Comparison of ENCODE assay signal across 1 cellular context in genomic region chr11:70270104-70270876, GRCh38.
TF ChIP-seq lines count a peak whose summit lies in the region.

PPFIA1 (plus strand) TSS chr11:70270690; CDS start chr11:70272173, 1,483 bp downstream.

TF ChIP-seq in HepG2, 621 proteins besides CTCF, POLR2A, EP300 and RAD21 (continued from another document and continues in another):
- TF ChIP-seq, protein P1, sequence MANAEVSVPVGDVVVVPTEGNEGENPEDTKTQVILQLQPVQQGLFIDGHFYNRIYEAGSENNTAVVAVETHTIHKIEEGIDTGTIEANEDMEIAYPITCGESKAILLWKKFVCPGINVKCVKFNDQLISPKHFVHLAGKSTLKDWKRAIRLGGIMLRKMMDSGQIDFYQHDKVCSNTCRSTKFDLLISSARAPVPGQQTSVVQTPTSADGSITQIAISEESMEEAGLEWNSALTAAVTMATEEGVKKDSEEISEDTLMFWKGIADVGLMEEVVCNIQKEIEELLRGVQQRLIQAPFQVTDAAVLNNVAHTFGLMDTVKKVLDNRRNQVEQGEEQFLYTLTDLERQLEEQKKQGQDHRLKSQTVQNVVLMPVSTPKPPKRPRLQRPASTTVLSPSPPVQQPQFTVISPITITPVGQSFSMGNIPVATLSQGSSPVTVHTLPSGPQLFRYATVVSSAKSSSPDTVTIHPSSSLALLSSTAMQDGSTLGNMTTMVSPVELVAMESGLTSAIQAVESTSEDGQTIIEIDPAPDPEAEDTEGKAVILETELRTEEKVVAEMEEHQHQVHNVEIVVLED (CRISPR knock-in tag; IDR thresholded peaks at IDR 0.05; ENCODE audit: borderline replicate concordance) = peak; percentile 94
- no peak for TF ChIP-seq CENPX (CRISPR knock-in tag; IDR thresholded peaks at IDR 0.05)
- no peak for TF ChIP-seq BRD4 (CRISPR knock-in tag; IDR thresholded peaks at IDR 0.05)
- TF ChIP-seq ZNF557 (CRISPR knock-in tag; IDR thresholded peaks at IDR 0.05) = no peak
- TF ChIP-seq RORA (CRISPR knock-in tag; IDR thresholded peaks at IDR 0.05) = no peak
- no peak for TF ChIP-seq PCBP2 (optimal IDR thresholded peaks at IDR 0.05; ENCODE audit: low read depth, low read length, poor library complexity, severe bottlenecking)
- no peak for TF ChIP-seq KDM6A (CRISPR knock-in tag; IDR thresholded peaks at IDR 0.05; ENCODE audit: low read depth)
- TF ChIP-seq, protein P2, sequence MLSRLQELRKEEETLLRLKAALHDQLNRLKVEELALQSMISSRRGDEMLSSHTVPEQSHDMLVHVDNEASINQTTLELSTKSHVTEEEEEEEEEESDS (CRISPR knock-in tag; IDR thresholded peaks at IDR 0.05; ENCODE audit: borderline replicate concordance) = no peak
- no peak for TF ChIP-seq ZNF878 (CRISPR knock-in tag; IDR thresholded peaks at IDR 0.05)
- 0 out of 2 replicates have a peak, but pooled peaks have one; percentile 11 for TF ChIP-seq ZNF570 (CRISPR knock-in tag; IDR thresholded peaks at IDR 0.05; ENCODE audit: borderline replicate concordance)
- TF ChIP-seq NFRKB (IDR thresholded peaks at IDR 0.05) = no peak
- no peak; the same call in 1 of the 2 replicates for TF ChIP-seq KMT2B (CRISPR knock-in tag; IDR thresholded peaks at IDR 0.05)
- TF ChIP-seq, protein P3, sequence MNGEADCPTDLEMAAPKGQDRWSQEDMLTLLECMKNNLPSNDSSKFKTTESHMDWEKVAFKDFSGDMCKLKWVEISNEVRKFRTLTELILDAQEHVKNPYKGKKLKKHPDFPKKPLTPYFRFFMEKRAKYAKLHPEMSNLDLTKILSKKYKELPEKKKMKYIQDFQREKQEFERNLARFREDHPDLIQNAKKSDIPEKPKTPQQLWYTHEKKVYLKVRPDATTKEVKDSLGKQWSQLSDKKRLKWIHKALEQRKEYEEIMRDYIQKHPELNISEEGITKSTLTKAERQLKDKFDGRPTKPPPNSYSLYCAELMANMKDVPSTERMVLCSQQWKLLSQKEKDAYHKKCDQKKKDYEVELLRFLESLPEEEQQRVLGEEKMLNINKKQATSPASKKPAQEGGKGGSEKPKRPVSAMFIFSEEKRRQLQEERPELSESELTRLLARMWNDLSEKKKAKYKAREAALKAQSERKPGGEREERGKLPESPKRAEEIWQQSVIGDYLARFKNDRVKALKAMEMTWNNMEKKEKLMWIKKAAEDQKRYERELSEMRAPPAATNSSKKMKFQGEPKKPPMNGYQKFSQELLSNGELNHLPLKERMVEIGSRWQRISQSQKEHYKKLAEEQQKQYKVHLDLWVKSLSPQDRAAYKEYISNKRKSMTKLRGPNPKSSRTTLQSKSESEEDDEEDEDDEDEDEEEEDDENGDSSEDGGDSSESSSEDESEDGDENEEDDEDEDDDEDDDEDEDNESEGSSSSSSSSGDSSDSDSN (CRISPR knock-in tag; IDR thresholded peaks at IDR 0.05) = peak; percentile 81
- TF ChIP-seq ADNP (CRISPR knock-in tag; IDR thresholded peaks at IDR 0.05) = no peak
- TF ChIP-seq CBX1 (IDR thresholded peaks at IDR 0.05; ENCODE audit: low read depth) = peak; percentile 75
- TF ChIP-seq, protein P4, sequence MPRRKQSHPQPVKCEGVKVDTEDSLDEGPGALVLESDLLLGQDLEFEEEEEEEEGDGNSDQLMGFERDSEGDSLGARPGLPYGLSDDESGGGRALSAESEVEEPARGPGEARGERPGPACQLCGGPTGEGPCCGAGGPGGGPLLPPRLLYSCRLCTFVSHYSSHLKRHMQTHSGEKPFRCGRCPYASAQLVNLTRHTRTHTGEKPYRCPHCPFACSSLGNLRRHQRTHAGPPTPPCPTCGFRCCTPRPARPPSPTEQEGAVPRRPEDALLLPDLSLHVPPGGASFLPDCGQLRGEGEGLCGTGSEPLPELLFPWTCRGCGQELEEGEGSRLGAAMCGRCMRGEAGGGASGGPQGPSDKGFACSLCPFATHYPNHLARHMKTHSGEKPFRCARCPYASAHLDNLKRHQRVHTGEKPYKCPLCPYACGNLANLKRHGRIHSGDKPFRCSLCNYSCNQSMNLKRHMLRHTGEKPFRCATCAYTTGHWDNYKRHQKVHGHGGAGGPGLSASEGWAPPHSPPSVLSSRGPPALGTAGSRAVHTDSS (CRISPR knock-in tag; conservative IDR thresholded peaks at IDR 0.05) = 0 out of 2 replicates have a peak, but pooled peaks have one; percentile 51
- TF ChIP-seq ZNF142 (CRISPR knock-in tag; IDR thresholded peaks at IDR 0.05) = peak; percentile 46; the same call in 1 of the 2 replicates
- TF ChIP-seq ZNF367 (CRISPR knock-in tag; IDR thresholded peaks at IDR 0.05; ENCODE audit: borderline replicate concordance) = no peak; the same call in 1 of the 2 replicates
- no peak; the same call in 1 of the 2 replicates for TF ChIP-seq MED13 (CRISPR knock-in tag; IDR thresholded peaks at IDR 0.05)
- TF ChIP-seq, protein P5, sequence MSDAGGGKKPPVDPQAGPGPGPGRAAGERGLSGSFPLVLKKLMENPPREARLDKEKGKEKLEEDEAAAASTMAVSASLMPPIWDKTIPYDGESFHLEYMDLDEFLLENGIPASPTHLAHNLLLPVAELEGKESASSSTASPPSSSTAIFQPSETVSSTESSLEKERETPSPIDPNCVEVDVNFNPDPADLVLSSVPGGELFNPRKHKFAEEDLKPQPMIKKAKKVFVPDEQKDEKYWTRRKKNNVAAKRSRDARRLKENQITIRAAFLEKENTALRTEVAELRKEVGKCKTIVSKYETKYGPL (CRISPR knock-in tag; IDR thresholded peaks at IDR 0.05) = no peak
- TF ChIP-seq, protein P6, sequence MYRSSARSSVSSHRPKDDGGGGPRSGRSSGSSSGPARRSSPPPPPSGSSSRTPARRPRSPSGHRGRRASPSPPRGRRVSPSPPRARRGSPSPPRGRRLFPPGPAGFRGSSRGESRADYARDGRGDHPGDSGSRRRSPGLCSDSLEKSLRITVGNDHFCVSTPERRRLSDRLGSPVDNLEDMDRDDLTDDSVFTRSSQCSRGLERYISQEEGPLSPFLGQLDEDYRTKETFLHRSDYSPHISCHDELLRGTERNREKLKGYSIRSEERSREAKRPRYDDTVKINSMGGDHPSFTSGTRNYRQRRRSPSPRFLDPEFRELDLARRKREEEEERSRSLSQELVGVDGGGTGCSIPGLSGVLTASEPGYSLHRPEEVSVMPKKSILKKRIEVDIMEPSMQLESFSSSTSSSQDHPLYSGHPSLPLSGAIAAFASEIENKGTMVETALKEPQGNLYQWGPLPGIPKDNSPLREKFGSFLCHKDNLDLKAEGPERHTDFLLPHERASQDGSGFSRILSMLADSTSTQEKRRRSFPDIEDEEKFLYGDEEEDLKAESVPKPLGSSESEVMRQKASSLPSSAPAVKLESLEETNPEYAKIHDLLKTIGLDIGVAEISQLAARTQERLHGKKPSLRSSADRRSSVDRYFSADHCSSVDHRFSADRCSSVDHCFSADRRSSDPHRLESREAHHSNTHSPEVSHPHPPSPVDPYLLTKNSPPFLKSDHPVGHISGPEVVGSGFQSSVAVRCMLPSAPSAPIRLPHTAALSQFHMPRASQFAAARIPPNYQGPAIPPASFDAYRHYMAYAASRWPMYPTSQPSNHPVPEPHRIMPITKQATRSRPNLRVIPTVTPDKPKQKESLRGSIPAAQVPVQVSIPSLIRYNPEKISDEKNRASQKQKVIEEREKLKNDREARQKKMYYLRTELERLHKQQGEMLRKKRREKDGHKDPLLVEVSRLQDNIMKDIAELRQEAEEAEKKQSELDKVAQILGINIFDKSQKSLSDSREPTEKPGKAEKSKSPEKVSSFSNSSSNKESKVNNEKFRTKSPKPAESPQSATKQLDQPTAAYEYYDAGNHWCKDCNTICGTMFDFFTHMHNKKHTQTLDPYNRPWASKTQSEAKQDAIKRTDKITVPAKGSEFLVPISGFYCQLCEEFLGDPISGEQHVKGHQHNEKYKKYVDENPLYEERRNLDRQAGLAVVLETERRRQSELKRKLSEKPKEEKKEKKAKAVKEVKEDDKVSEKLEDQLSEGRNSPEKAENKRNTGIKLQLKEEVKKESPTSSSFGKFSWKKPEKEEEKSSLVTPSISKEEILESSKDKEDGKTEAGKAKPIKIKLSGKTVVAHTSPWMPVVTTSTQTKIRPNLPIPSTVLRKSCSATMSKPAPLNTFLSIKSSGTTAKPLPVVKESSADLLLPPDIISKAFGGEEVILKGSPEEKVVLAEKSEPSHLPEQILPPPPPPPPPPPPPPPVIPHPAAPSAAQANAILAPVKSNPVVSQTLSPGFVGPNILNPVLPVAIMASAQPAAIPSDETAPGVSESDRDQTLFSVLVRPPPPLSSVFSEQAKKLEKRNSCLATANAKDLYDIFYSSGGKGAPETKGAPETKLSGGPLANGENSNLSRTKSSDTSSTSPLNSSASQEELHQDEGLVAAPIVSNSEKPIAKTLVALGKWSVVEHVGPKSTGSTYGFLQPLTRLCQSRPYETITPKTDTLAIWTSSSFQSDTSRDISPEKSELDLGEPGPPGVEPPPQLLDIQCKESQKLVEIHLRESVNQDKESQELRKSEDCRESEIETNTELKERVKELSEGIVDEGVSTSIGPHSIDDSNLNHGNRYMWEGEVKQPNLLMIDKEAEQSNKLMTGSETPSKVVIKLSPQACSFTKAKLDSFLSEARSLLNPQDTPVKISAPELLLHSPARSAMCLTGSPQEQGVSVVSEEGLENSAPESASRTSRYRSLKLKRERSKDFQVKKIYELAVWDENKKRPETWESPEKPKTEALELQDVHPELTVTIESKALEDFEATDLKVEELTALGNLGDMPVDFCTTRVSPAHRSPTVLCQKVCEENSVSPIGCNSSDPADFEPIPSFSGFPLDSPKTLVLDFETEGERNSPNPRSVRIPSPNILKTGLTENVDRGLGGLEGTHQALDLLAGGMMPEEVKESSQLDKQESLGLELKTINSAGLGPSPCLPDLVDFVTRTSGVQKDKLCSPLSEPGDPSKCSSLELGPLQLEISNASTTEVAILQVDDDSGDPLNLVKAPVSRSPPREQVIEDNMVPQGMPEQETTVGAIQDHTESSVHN (CRISPR knock-in tag; IDR thresholded peaks at IDR 0.05) = no peak
- TF ChIP-seq ZNF543 (CRISPR knock-in tag; IDR thresholded peaks at IDR 0.05) = 0 out of 2 replicates have a peak, but pooled peaks have one; percentile 69
- no peak for TF ChIP-seq ESRRA (CRISPR knock-in tag; IDR thresholded peaks at IDR 0.05; ENCODE audit: low read depth)
- peak; percentile 85 for TF ChIP-seq NFYC (CRISPR knock-in tag; IDR thresholded peaks at IDR 0.05)
- TF ChIP-seq REST (IDR thresholded peaks at IDR 0.05; ENCODE audit: borderline replicate concordance in 1 of 2, low read depth in 1 of 2, low read length in 2 of 2) = no peak
- TF ChIP-seq HOXD1 (CRISPR knock-in tag; IDR thresholded peaks at IDR 0.05) = peak; percentile 38; the same call in 1 of the 2 replicates
- TF ChIP-seq SMARCC2 (IDR thresholded peaks at IDR 0.05) = no peak
- TF ChIP-seq PBX2 (CRISPR knock-in tag; IDR thresholded peaks at IDR 0.05) = no peak
